1 cellular context compared by ENCODE assay signal in genomic region chr2:112034924-112035323, GRCh38.
TF ChIP-seq lines count a peak whose summit lies in the region.

No MANE protein-coding gene starts in this region.

TF ChIP-seq in HCT116, 20 proteins besides CTCF, POLR2A, EP300 and RAD21 (continued from another document):
- TF ChIP-seq, protein P1, sequence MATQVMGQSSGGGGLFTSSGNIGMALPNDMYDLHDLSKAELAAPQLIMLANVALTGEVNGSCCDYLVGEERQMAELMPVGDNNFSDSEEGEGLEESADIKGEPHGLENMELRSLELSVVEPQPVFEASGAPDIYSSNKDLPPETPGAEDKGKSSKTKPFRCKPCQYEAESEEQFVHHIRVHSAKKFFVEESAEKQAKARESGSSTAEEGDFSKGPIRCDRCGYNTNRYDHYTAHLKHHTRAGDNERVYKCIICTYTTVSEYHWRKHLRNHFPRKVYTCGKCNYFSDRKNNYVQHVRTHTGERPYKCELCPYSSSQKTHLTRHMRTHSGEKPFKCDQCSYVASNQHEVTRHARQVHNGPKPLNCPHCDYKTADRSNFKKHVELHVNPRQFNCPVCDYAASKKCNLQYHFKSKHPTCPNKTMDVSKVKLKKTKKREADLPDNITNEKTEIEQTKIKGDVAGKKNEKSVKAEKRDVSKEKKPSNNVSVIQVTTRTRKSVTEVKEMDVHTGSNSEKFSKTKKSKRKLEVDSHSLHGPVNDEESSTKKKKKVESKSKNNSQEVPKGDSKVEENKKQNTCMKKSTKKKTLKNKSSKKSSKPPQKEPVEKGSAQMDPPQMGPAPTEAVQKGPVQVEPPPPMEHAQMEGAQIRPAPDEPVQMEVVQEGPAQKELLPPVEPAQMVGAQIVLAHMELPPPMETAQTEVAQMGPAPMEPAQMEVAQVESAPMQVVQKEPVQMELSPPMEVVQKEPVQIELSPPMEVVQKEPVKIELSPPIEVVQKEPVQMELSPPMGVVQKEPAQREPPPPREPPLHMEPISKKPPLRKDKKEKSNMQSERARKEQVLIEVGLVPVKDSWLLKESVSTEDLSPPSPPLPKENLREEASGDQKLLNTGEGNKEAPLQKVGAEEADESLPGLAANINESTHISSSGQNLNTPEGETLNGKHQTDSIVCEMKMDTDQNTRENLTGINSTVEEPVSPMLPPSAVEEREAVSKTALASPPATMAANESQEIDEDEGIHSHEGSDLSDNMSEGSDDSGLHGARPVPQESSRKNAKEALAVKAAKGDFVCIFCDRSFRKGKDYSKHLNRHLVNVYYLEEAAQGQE (IDR thresholded peaks at IDR 0.05; ENCODE audit: low read depth): no peak
TF ChIP-seq in HCT116: peak in this region for 1.
